8 cellular contexts compared by ENCODE assay signal in the genomic region with DNA sequence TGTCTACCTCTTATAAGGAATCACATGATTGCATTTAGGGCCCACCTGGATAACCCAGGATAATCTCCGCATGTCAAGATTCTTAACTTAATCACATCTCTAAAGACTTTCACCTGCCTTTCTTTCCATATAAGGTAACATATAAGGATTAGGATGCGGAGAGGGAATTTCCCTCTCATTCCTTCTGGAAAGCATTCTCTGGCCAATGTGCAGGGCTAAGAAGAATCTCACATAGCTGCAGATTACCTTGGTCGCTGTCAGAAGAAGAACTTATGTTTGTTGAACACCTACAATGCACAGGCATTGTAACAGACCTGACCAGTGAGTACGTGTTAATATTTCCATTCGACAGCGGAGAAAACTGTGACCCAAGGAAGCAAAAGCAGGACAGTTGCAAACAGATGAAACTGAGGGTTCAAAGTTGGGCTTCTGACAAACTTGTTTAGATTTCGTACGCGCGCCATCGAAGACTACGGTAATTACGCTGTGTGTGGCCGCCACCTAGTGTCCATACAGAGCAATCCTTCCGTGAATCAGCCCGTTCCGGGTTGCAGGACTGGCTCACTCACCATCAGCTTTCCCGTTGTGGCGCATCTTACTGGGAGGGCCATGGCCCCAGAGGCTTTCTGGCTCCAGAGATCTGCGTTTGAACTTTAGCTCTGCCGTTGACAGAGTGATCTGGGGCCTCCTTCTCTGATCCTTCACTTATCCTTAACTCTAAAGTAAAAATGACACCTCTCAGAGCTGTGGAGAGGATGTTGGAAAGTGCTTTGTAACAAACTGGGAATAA. TPM values are rescaled to one million over a fixed set of nuclear protein-coding genes. Genes with fewer than 3 reads are reported as not detected.
DNase-seq lines count a peak whose midpoint lies in the region; ATAC-seq and TF ChIP-seq lines count a peak whose summit lies in the region.

No MANE protein-coding gene starts in this region.

- H3K9me3 ChIP-seq in MM.1S (replicated peaks; ENCODE audit: insufficient read depth, low read length), result no peaks in the 10 kb centered on the region
- H3K9me3 ChIP-seq in aorta (ENCODE audit: control insufficient read depth, low read length), result peaks cover 3% of the 10 kb centered on the region

- DNase-seq in AG08395 (ENCODE audit: low spot score) (peak; percentile 79), MM.1S (peak; percentile 70), SKM-1 treated with dmso at 0.1 percent for 144 hours (lab: John Stamatoyannopoulos, UW; ENCODE audit: unreplicated experiment) (peak; percentile 23), Right ventricle myocardium superior (peak; percentile 72), posterior vena cava (ENCODE audit: low spot score) (peak; percentile 86), aorta (peak; percentile 68 to 85)
- peak; percentile 62 for DNase-seq in activated naive CD8-positive, alpha-beta T cell treated with anti-CD3 and anti-CD28 coated beads for 36 hours

- ATAC-seq in GM18909 (IDR thresholded peaks at IDR 0.05; ENCODE audit: poor library complexity, unreplicated experiment) (peak; percentile 61), Right ventricle myocardium superior (ENCODE audit: poor library complexity) (peak; percentile 92), aorta (ENCODE audit: low FRiP score) (peak; percentile 81)

- H3K4me1 ChIP-seq in MM.1S (ENCODE audit: low read length), result peaks cover 17% of the 10 kb centered on the region
- H3K4me1 ChIP-seq in aorta (ENCODE audit: control insufficient read depth in 1 of 2, insufficient read depth in 2 of 2, low read length in 2 of 2), result no peaks in the 10 kb centered on the region

- H3K9me3 Mint-ChIP-seq in activated naive CD8-positive, alpha-beta T cell treated with anti-CD3 and anti-CD28 coated beads for 36 hours, result no peaks in the 10 kb centered on the region

- peak overlapping the region; percentile 24; the same call in 1 of the 2 replicates for H3K4me2 ChIP-seq in MM.1S (ENCODE audit: low read depth, low read length)

- H3K9ac ChIP-seq in MM.1S (ENCODE audit: low read length), result no peak overlapping the region

- H3F3A ChIP-seq in MM.1S (ENCODE audit: insufficient read depth, low read length), result no peaks in the 10 kb centered on the region

- H3K27ac ChIP-seq in MM.1S (ENCODE audit: low read length) (no peak overlapping the region), aorta (ENCODE audit: low read depth in 1 of 2, low read length in 2 of 2) (no peak overlapping the region)

- H3K36me3 ChIP-seq in MM.1S (replicated peaks; ENCODE audit: insufficient read depth, low read length) (no peaks in the 10 kb centered on the region), aorta (ENCODE audit: control insufficient read depth in 1 of 2, insufficient read depth in 2 of 2, low read length in 1 of 2) (no peaks in the 10 kb centered on the region)

- intact Hi-C loops in Right ventricle myocardium superior (cut with DNase I) (loop anchor here (5.0 to 10.0 kb wide), 2 partner anchors 258 to 396 kb away; no protein-coding TSS in a partner anchor), posterior vena cava (cut with DNase I) (loop anchor here in 1 of 2 donors (5.0 kb wide), 1 partner anchor 396 kb away; no protein-coding TSS in a partner anchor), aorta (cut with DNase I) (loop anchor here (5.0 kb wide), 1 partner anchor 396 kb away; no protein-coding TSS in a partner anchor)

- peaks cover 27% of the 10 kb centered on the region for H3K4me1 Mint-ChIP-seq in activated naive CD8-positive, alpha-beta T cell treated with anti-CD3 and anti-CD28 coated beads for 36 hours

- no peak overlapping the region for H3K4me3 ChIP-seq in MM.1S (ENCODE audit: low read length)
- no peak overlapping the region for H3K4me3 ChIP-seq in aorta (ENCODE audit: low read length in 2 of 2)

- H3K27me3 ChIP-seq in MM.1S (replicated peaks; ENCODE audit: insufficient read depth, low read length) (no peaks in the 10 kb centered on the region), aorta (ENCODE audit: control insufficient read depth in 1 of 2, insufficient read depth in 2 of 2, low read length in 1 of 2) (no peaks in the 10 kb centered on the region)

- H4K20me1 ChIP-seq in MM.1S (ENCODE audit: insufficient read depth, low read length), result no peaks in the 10 kb centered on the region

- H3K27ac Mint-ChIP-seq in activated naive CD8-positive, alpha-beta T cell treated with anti-CD3 and anti-CD28 coated beads for 36 hours, result no peak overlapping the region

- H3K36me3 Mint-ChIP-seq in activated naive CD8-positive, alpha-beta T cell treated with anti-CD3 and anti-CD28 coated beads for 36 hours, result no peaks in the 10 kb centered on the region

- peak; percentile 68 for TF ChIP-seq CTCF in MM.1S (IDR thresholded peaks at IDR 0.05; ENCODE audit: low read length)

- no peak overlapping the region for H3K4me3 Mint-ChIP-seq in activated naive CD8-positive, alpha-beta T cell treated with anti-CD3 and anti-CD28 coated beads for 36 hours

- H3K27me3 Mint-ChIP-seq in activated naive CD8-positive, alpha-beta T cell treated with anti-CD3 and anti-CD28 coated beads for 36 hours, result no peaks in the 10 kb centered on the region

- no peaks in the 10 kb centered on the region for H3K79me2 ChIP-seq in MM.1S (ENCODE audit: low read length)

- 12% methylated on average over 21 of the region's 21 CpGs for WGBS in aorta, 2 donors

- H3K9me2 ChIP-seq in MM.1S (replicated peaks; ENCODE audit: insufficient read depth, low read length), result no peaks in the 10 kb centered on the region

- peak overlapping the region; percentile 47; the same call in 1 of the 2 replicates for H2AFZ ChIP-seq in MM.1S (ENCODE audit: low read length)

RNA-seq across cellular contexts. Expression of a gene that starts 9.5 kb away (rescaled TPM):
- total RNA-seq in activated naive CD8-positive, alpha-beta T cell treated with anti-CD3 and anti-CD28 coated beads for 36 hours, result not detected
- total RNA-seq in Right ventricle myocardium superior (0.35 TPM), posterior vena cava (under 1 TPM in 1 of 2 donors, not detected in 1; 0.29 TPM), aorta (under 1 TPM in 1 of 2 donors, not detected in 1; 0.54 TPM)
- under 1 TPM; 0.26 to 0.88 TPM for polyA plus RNA-seq in aorta

RNA-seq across cellular contexts. Expression of a gene that starts 13.0 kb away (rescaled TPM):
- total RNA-seq in activated naive CD8-positive, alpha-beta T cell treated with anti-CD3 and anti-CD28 coated beads for 36 hours, result not detected
- total RNA-seq in Right ventricle myocardium superior (not detected), posterior vena cava (not detected), aorta (not detected)
- not detected for polyA plus RNA-seq in aorta

RNA-seq across cellular contexts. Expression of a gene that starts 28.0 kb away (rescaled TPM):
- 1 to 10 TPM; 1.5 to 1.9 TPM for total RNA-seq in activated naive CD8-positive, alpha-beta T cell treated with anti-CD3 and anti-CD28 coated beads for 36 hours
- total RNA-seq in Right ventricle myocardium superior (5.2 TPM), posterior vena cava (under 1 TPM; 0.71 to 0.74 TPM), aorta (1 to 10 TPM in 1 of 2 donors, under 1 TPM in 1; 0.71 to 3.8 TPM)
- 1 to 10 TPM in 1 of 2 donors, not detected in 1; 1.9 TPM for polyA plus RNA-seq in aorta

RNA-seq across cellular contexts. Expression of a gene that starts 53.3 kb away (rescaled TPM):
- 1 to 10 TPM; 3.2 to 3.6 TPM for total RNA-seq in activated naive CD8-positive, alpha-beta T cell treated with anti-CD3 and anti-CD28 coated beads for 36 hours
- total RNA-seq in Right ventricle myocardium superior (8.9 TPM), posterior vena cava (10 to 100 TPM in 1 of 2 donors, 1 to 10 TPM in 1; 8.9 to 11.9 TPM), aorta (1 to 10 TPM; 4.9 to 6.2 TPM)
- polyA plus RNA-seq in aorta, result 1 to 10 TPM; 1.3 to 6.8 TPM

Comparison
In these comparisons a context has a peak if more than half of its experiments do, and no peak if none do; other contexts are left out.
1. DNase-seq: peak in every context shown above with its lines; median percentile 86 in posterior vena cava; 79 in AG08395; 76 in aorta; 72 in Right ventricle myocardium superior; 70 in MM.1S; 62 in activated naive CD8-positive, alpha-beta T cell treated with anti-CD3 and anti-CD28 coated beads for 36 hours; 23 in SKM-1 treated with dmso at 0.1 percent for 144 hours.